1 cellular context compared by ENCODE assay signal in the genomic region with DNA sequence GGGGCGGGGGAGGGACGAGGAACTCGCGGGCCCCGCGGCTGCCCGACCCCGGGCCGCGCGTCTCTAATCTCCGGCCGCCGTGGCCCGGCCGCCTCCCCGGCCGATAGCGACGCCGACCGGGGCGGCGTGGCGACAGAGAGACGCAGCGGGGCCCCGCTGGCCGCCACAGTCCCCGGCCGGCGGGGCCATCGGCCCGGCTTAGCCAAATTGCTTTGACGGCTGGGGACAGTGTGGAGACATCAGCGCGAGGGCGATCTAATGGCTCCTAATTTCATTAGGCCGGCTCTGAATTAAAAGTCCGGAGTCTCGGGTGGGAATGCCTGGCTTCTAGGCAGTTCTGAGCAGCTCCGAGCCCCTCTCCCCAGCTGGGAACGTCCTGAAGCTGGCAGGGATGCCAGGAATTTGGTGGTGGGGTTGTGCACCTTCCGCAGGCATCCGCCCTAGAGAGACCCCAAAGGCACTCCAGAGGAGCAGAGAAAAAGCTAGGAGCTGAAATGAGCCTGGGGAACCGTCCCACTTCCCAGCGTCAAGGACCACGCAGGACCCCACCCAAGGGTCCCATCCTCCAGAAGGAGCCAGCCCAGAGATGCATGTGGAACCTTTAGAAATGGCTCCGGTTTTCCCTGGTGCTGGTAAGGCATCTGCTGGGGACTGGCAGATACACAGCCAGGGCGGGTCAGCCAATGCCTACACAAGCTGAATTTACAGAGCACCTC.
A peak's percentile ranks its signal among the peaks of the same experiment; 100 is the strongest.
TF ChIP-seq lines count a peak whose summit lies in the region.

No MANE protein-coding gene starts in this region.

TF ChIP-seq in endothelial cell of umbilical vein, 7 proteins besides CTCF, POLR2A, EP300 and RAD21:
- TF ChIP-seq EZH2 (IDR thresholded peaks at IDR 0.05; ENCODE audit: borderline replicate concordance, low read depth, low read length, severe bottlenecking), result peak; percentile 21
- no peak for TF ChIP-seq POLR2AphosphoS5 (IDR thresholded peaks at IDR 0.05; ENCODE audit: insufficient read depth, low read depth, low read length)
